In genomic region chr2:36663851-36664715, GRCh38 we compare ENCODE assay signal across 8 cellular contexts. TPM values are rescaled to one million over a fixed set of nuclear protein-coding genes. Genes with fewer than 3 reads are reported as not detected.
A peak's percentile ranks its signal among the peaks of the same experiment; 100 is the strongest.
DNase-seq lines count a peak whose midpoint lies in the region; ATAC-seq and TF ChIP-seq lines count a peak whose summit lies in the region.

No MANE protein-coding gene starts in this region.

- intact Hi-C loops in CD8-positive, alpha-beta T cell (cut with DNase I, micrococcal nuclease): loop anchor here (1.0 to 5.0 kb wide), 2 partner anchors 312 kb away; no protein-coding TSS in a partner anchor
- intact Hi-C loops in ovary (cut with DNase I): loop anchor here in 2 of 4 donors (5.0 to 10.0 kb wide), 2 partner anchors 309 to 317 kb away; partner anchors contain the start of gene CRIM1 (in 1 of the 2)

- H3K36me3 ChIP-seq in CD8-positive, alpha-beta T cell (ENCODE audit: insufficient read depth, low read length): no peaks in the 10 kb centered on the region
- H3K36me3 ChIP-seq in ovary: no peaks in the 10 kb centered on the region

- H3K4me1 ChIP-seq in CD8-positive, alpha-beta T cell (ENCODE audit: insufficient read depth, low read length): no peaks in the 10 kb centered on the region
- H3K4me1 ChIP-seq in ovary (ENCODE audit: insufficient read depth): no peaks in the 10 kb centered on the region

- no peaks in the 10 kb centered on the region for H3K36me3 Mint-ChIP-seq in CD8-positive, alpha-beta T cell
- H3K36me3 Mint-ChIP-seq in T-helper 17 cell (ENCODE audit: low read depth): peaks cover 2% of the 10 kb centered on the region

- CTCF ChIA-PET in CD8-positive, alpha-beta T cell (lab: Charles Lee): interaction anchor here (0.6 to 2.8 kb wide), 10 partner anchors 9 to 696 kb away, joined by 3 to 18 read pairs (median 4); no protein-coding TSS in a partner anchor

- no peak for TF ChIP-seq EP300 in ovary (IDR thresholded peaks at IDR 0.05)

- 27 to 35% (median 30%) methylated on average over 12 of the region's 12 CpGs for WGBS in ovary, 3 donors

- H3K9me3 ChIP-seq in CD8-positive, alpha-beta T cell (ENCODE audit: low read length): no peaks in the 10 kb centered on the region
- no peaks in the 10 kb centered on the region for H3K9me3 ChIP-seq in T-helper 17 cell (ENCODE audit: control insufficient read depth, low read length, poor library complexity, severe bottlenecking)
- H3K9me3 ChIP-seq in ovary: no peaks in the 10 kb centered on the region

- no peaks in the 10 kb centered on the region for H3K9me3 Mint-ChIP-seq in CD8-positive, alpha-beta T cell

- peaks cover 9% of the 10 kb centered on the region for H3K27me3 Mint-ChIP-seq in CD8-positive, alpha-beta T cell (ENCODE audit: low read depth)
- H3K27me3 Mint-ChIP-seq in T-helper 17 cell: peaks cover 22% of the 10 kb centered on the region

- no peaks in the 10 kb centered on the region for H3K4me1 Mint-ChIP-seq in CD8-positive, alpha-beta T cell (ENCODE audit: low read depth)
- no peaks in the 10 kb centered on the region for H3K4me1 Mint-ChIP-seq in T-helper 17 cell

- no peak overlapping the region for H3K27ac Mint-ChIP-seq in CD8-positive, alpha-beta T cell
- no peak overlapping the region for H3K27ac Mint-ChIP-seq in T-helper 17 cell

- H3K4me3 ChIP-seq in CD8-positive, alpha-beta T cell (ENCODE audit: low read depth, low read length): no peak overlapping the region
- H3K4me3 ChIP-seq in ovary: no peak overlapping the region

- POLR2A ChIA-PET in CD8-positive, alpha-beta T cell (lab: Charles Lee): no interaction called here

- ATAC-seq in CD8-positive, alpha-beta T cell: no peak
- peak; percentile 87 for ATAC-seq in GM18517 (IDR thresholded peaks at IDR 0.05; ENCODE audit: unreplicated experiment)
- ATAC-seq in HG02943 (IDR thresholded peaks at IDR 0.05; ENCODE audit: low read depth, unreplicated experiment): peak; percentile 92
- peak; percentile 62 for ATAC-seq in T-helper 17 cell

- no peak for TF ChIP-seq POLR2A in ovary (IDR thresholded peaks at IDR 0.05)

- no peaks in the 10 kb centered on the region for H3K27me3 ChIP-seq in CD8-positive, alpha-beta T cell (ENCODE audit: insufficient read depth, low read length)
- no peaks in the 10 kb centered on the region for H3K27me3 ChIP-seq in ovary

- peak; percentile 61 for TF ChIP-seq CTCF in CD8-positive, alpha-beta T cell (IDR thresholded peaks at IDR 0.05)
- TF ChIP-seq CTCF in ovary (IDR thresholded peaks at IDR 0.05): peak in 2 of 3 donors; percentile 69 to 70

- no peak overlapping the region for H3K27ac ChIP-seq in CD8-positive, alpha-beta T cell (ENCODE audit: low read depth, low read length)
- H3K27ac ChIP-seq in ovary: no peak overlapping the region

- no peak overlapping the region for H3K4me3 Mint-ChIP-seq in CD8-positive, alpha-beta T cell
- H3K4me3 Mint-ChIP-seq in T-helper 17 cell: no peak overlapping the region

- DNase-seq in CD8-positive, alpha-beta T cell: no peak
- peak; percentile 59 for DNase-seq in NCI-H1417 treated with DMSO at 0.1 percent for 48 hours (lab: John Stamatoyannopoulos, UW)
- DNase-seq in T-helper 17 cell: no peak
- DNase-seq in foreskin melanocyte: peak; percentile 61
- DNase-seq in ovary: peak in 1 of 5 donors; percentile 28
- no peak for DNase-seq in amniotic stem cell (lab: John Stamatoyannopoulos, UW)

RNA-seq across cellular contexts. Expression of gene VIT, which starts 32.4 kb away (rescaled TPM):
- not detected for total RNA-seq in CD8-positive, alpha-beta T cell
- total RNA-seq in T-helper 17 cell (not detected), ovary (10 to 100 TPM in 5 of 7 donors, 1 to 10 TPM in 2; 2.9 to 29.7 (median 16.4) TPM)
- polyA plus RNA-seq in ovary: 10 to 100 TPM; 19.4 to 26.5 TPM

Comparison
In these comparisons a context has a peak if more than half of its experiments do, and no peak if none do; other contexts are left out.
1. DNase-seq: peak in NCI-H1417 treated with DMSO at 0.1 percent for 48 hours (single experiment) and foreskin melanocyte (single experiment); none in CD8-positive, alpha-beta T cell (0 of 7), T-helper 17 cell (0 of 3) and amniotic stem cell (single experiment).